In the genomic region with DNA sequence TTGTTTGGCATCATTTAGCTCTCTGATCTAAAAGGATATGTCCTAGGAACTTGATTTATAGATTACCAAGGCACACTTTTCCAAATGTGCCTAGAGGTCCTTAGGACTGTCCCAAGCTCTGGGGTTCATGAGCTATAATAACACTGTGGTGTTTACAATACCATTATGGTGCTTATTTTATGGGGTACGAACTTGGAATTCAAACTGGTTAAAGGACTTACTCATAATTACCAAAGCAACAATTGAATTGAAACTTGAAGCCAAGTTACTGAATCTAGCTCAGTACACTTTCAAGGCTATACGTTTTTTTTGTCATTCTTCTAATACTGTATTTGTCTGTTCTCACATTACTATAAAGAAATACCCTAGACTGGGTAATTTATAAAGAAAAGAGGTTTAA, we compare ENCODE assay signal across 2 cellular contexts.
TF ChIP-seq lines count a peak whose summit lies in the region.

No MANE protein-coding gene starts in this region.

TF ChIP-seq in HEK293T, 16 proteins besides CTCF, POLR2A, EP300 and RAD21:
- no peak for TF ChIP-seq HDGF (IDR thresholded peaks at IDR 0.05; ENCODE audit: borderline replicate concordance)
- TF ChIP-seq, protein P1, sequence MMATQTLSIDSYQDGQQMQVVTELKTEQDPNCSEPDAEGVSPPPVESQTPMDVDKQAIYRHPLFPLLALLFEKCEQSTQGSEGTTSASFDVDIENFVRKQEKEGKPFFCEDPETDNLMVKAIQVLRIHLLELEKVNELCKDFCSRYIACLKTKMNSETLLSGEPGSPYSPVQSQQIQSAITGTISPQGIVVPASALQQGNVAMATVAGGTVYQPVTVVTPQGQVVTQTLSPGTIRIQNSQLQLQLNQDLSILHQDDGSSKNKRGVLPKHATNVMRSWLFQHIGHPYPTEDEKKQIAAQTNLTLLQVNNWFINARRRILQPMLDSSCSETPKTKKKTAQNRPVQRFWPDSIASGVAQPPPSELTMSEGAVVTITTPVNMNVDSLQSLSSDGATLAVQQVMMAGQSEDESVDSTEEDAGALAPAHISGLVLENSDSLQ (IDR thresholded peaks at IDR 0.05) = peak; percentile 34

TF ChIP-seq in K562, 482 proteins besides CTCF, POLR2A, EP300 and RAD21:
- no peak for TF ChIP-seq NFE2L1 (tag; IDR thresholded peaks at IDR 0.05; ENCODE audit: borderline replicate concordance, low read depth)
- TF ChIP-seq, protein P2, sequence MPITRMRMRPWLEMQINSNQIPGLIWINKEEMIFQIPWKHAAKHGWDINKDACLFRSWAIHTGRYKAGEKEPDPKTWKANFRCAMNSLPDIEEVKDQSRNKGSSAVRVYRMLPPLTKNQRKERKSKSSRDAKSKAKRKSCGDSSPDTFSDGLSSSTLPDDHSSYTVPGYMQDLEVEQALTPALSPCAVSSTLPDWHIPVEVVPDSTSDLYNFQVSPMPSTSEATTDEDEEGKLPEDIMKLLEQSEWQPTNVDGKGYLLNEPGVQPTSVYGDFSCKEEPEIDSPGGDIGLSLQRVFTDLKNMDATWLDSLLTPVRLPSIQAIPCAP (CRISPR knock-in tag; IDR thresholded peaks at IDR 0.05; ENCODE audit: borderline replicate concordance) = no peak
- TF ChIP-seq ZC3H8 (IDR thresholded peaks at IDR 0.05) = no peak
- no peak for TF ChIP-seq ZNF232 (CRISPR knock-in tag; IDR thresholded peaks at IDR 0.05)
- TF ChIP-seq, protein P3, sequence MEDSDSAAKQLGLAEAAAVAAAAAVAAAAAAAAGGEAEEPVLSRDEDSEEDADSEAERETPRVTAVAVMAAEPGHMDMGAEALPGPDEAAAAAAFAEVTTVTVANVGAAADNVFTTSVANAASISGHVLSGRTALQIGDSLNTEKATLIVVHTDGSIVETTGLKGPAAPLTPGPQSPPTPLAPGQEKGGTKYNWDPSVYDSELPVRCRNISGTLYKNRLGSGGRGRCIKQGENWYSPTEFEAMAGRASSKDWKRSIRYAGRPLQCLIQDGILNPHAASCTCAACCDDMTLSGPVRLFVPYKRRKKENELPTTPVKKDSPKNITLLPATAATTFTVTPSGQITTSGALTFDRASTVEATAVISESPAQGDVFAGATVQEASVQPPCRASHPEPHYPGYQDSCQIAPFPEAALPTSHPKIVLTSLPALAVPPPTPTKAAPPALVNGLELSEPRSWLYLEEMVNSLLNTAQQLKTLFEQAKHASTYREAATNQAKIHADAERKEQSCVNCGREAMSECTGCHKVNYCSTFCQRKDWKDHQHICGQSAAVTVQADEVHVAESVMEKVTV (CRISPR knock-in tag; IDR thresholded peaks at IDR 0.05) = no peak
- no peak for TF ChIP-seq PHB (CRISPR knock-in tag; IDR thresholded peaks at IDR 0.05)
- TF ChIP-seq NFXL1 (CRISPR knock-in tag; IDR thresholded peaks at IDR 0.05) = no peak
- no peak for TF ChIP-seq DIDO1 (tag; IDR thresholded peaks at IDR 0.05; ENCODE audit: low read depth)
- TF ChIP-seq, protein P4, sequence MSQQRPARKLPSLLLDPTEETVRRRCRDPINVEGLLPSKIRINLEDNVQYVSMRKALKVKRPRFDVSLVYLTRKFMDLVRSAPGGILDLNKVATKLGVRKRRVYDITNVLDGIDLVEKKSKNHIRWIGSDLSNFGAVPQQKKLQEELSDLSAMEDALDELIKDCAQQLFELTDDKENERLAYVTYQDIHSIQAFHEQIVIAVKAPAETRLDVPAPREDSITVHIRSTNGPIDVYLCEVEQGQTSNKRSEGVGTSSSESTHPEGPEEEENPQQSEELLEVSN (IDR thresholded peaks at IDR 0.05; ENCODE audit: borderline replicate concordance in 1 of 2, extremely low read depth in 1 of 2, insufficient read depth in 1 of 2, insufficient read length in 1 of 2, low read depth in 1 of 2, low read length in 1 of 2, poor library complexity in 1 of 2, severe bottlenecking in 1 of 2) = no peak
- TF ChIP-seq CHCHD3 (CRISPR knock-in tag; IDR thresholded peaks at IDR 0.05) = no peak
- TF ChIP-seq KLF16 (IDR thresholded peaks at IDR 0.05) = no peak
- no peak for TF ChIP-seq SRF (CRISPR knock-in tag; IDR thresholded peaks at IDR 0.05)
- TF ChIP-seq, protein P5, sequence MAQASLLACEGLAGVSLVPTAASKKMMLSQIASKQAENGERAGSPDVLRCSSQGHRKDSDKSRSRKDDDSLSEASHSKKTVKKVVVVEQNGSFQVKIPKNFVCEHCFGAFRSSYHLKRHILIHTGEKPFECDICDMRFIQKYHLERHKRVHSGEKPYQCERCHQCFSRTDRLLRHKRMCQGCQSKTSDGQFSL (CRISPR knock-in tag; IDR thresholded peaks at IDR 0.05) = no peak
- TF ChIP-seq, protein P5 (tag; IDR thresholded peaks at IDR 0.05) = no peak
- TF ChIP-seq ZNF707 (CRISPR knock-in tag; conservative IDR thresholded peaks at IDR 0.05) = no peak
- no peak for TF ChIP-seq KAT7 (CRISPR knock-in tag; IDR thresholded peaks at IDR 0.05; ENCODE audit: borderline replicate concordance)
- TF ChIP-seq ZNF124 (CRISPR knock-in tag; IDR thresholded peaks at IDR 0.05) = no peak
- TF ChIP-seq MEF2A (IDR thresholded peaks at IDR 0.05; ENCODE audit: control insufficient read depth, low read depth, low read length) = no peak
- no peak for TF ChIP-seq MBD2 (IDR thresholded peaks at IDR 0.05; ENCODE audit: borderline replicate concordance, low read depth)
- TF ChIP-seq SMC3 (conservative IDR thresholded peaks at IDR 0.05; ENCODE audit: insufficient read depth, low read depth, low read length) = no peak
